ENCODE assay signal across 28 cellular contexts in genomic region chr15:80830677-80831076, GRCh38. TPM values are rescaled to one million over a fixed set of nuclear protein-coding genes. Genes with fewer than 3 reads are reported as not detected.
"Had no signal": no experiment of that assay in that cellular context is flagged by ENCODE, and none has a peak within 500 bp of the region (broad histone marks: within the 10 kb centered on the region; RNA-seq: fewer than 3 reads in every experiment).

No MANE protein-coding gene starts in this region.

- DNase-seq: hypothalamus; immature natural killer cell; left ventricle myocardium inferior; midbrain; mucosa of descending colon; naive thymus-derived CD8-positive, alpha-beta T cell; nucleus accumbens; ovary; posterior cingulate gyrus; retina; right cardiac atrium; sigmoid colon; small intestine; spleen; stimulated activated CD4-positive, alpha-beta T cell treated with anti-CD3 and anti-CD28 coated beads, Interleukin-4, amount 100 ng/mL, for 24 hours; stimulated activated naive CD4-positive, alpha-beta T cell; uterus had no signal

- H3K27ac ChIP-seq: left ventricle myocardium inferior, ovary, prostate gland, sigmoid colon, spleen, suprapubic skin, thoracic aorta, tibial nerve, uterus had no signal

- ATAC-seq: mucosa of descending colon; naive thymus-derived CD8-positive, alpha-beta T cell; right cardiac atrium; stimulated activated effector memory CD8-positive, alpha-beta T cell treated with anti-CD3 and anti-CD28 coated beads, Interleukin-12 subunit alpha, Interleukin-12 subunit beta, amount 100 ng/mL, for 72 hours had no signal

- H3K36me3 Mint-ChIP-seq: immature natural killer cell; memory B cell; naive thymus-derived CD8-positive, alpha-beta T cell; stimulated activated effector memory CD8-positive, alpha-beta T cell treated with anti-CD3 and anti-CD28 coated beads, Interleukin-12 subunit alpha, Interleukin-12 subunit beta, amount 100 ng/mL, for 72 hours; type B pancreatic cell had no signal

- H3K4me3 ChIP-seq: left ventricle myocardium inferior, mucosa of descending colon, ovary, prostate gland, sigmoid colon, spleen, suprapubic skin, thoracic aorta, tibial nerve, uterus had no signal

- H3K9me3 ChIP-seq: left ventricle myocardium inferior, mucosa of descending colon, ovary, prostate gland, sigmoid colon, spleen, suprapubic skin, thoracic aorta, tibial nerve, uterus had no signal

- H3K9me3 Mint-ChIP-seq: immature natural killer cell; memory B cell; naive thymus-derived CD8-positive, alpha-beta T cell; nephron; neural crest cell; stimulated activated effector memory CD8-positive, alpha-beta T cell treated with anti-CD3 and anti-CD28 coated beads, Interleukin-12 subunit alpha, Interleukin-12 subunit beta, amount 100 ng/mL, for 72 hours; stimulated activated naive CD8-positive, alpha-beta T cell treated with anti-CD3 and anti-CD28 coated beads, Interleukin-15, Interleukin-2, amounts not matched to agents 100 ng/mL and 50 ng/mL, for 24 hours; type B pancreatic cell had no signal

- H3K27me3 Mint-ChIP-seq: memory B cell; stimulated activated naive CD8-positive, alpha-beta T cell treated with anti-CD3 and anti-CD28 coated beads, Interleukin-15, Interleukin-2, amounts not matched to agents 100 ng/mL and 50 ng/mL, for 24 hours; type B pancreatic cell had no signal

- H3K36me3 ChIP-seq: left ventricle myocardium inferior, ovary, prostate gland, sigmoid colon, spleen, suprapubic skin, thoracic aorta, tibial nerve, uterus had no signal

- H3K4me3 Mint-ChIP-seq: immature natural killer cell; memory B cell; naive thymus-derived CD8-positive, alpha-beta T cell; nephron; neural crest cell; stimulated activated effector memory CD8-positive, alpha-beta T cell treated with anti-CD3 and anti-CD28 coated beads, Interleukin-12 subunit alpha, Interleukin-12 subunit beta, amount 100 ng/mL, for 72 hours; stimulated activated naive CD8-positive, alpha-beta T cell treated with anti-CD3 and anti-CD28 coated beads, Interleukin-15, Interleukin-2, amounts not matched to agents 100 ng/mL and 50 ng/mL, for 24 hours; type B pancreatic cell had no signal

- H3K27ac Mint-ChIP-seq: immature natural killer cell; memory B cell; nephron; stimulated activated effector memory CD8-positive, alpha-beta T cell treated with anti-CD3 and anti-CD28 coated beads, Interleukin-12 subunit alpha, Interleukin-12 subunit beta, amount 100 ng/mL, for 72 hours; stimulated activated naive CD8-positive, alpha-beta T cell treated with anti-CD3 and anti-CD28 coated beads, Interleukin-15, Interleukin-2, amounts not matched to agents 100 ng/mL and 50 ng/mL, for 24 hours; type B pancreatic cell had no signal

- H3K27me3 ChIP-seq: ovary, sigmoid colon, spleen, suprapubic skin, tibial nerve, uterus had no signal

- FAIRE-seq: islet of Langerhans, small intestine had no signal

- H3K4me1 Mint-ChIP-seq: immature natural killer cell; memory B cell; naive thymus-derived CD8-positive, alpha-beta T cell; stimulated activated effector memory CD8-positive, alpha-beta T cell treated with anti-CD3 and anti-CD28 coated beads, Interleukin-12 subunit alpha, Interleukin-12 subunit beta, amount 100 ng/mL, for 72 hours had no signal

- H3K4me1 ChIP-seq: prostate gland, spleen, suprapubic skin, tibial nerve, uterus had no signal

RNA-seq across cellular contexts. Expression of gene CEMIP, which starts 51.5 kb away (rescaled TPM):
- total RNA-seq: naive thymus-derived CD8-positive, alpha-beta T cell had no signal
